11 cellular contexts compared by ENCODE assay signal in the genomic region with DNA sequence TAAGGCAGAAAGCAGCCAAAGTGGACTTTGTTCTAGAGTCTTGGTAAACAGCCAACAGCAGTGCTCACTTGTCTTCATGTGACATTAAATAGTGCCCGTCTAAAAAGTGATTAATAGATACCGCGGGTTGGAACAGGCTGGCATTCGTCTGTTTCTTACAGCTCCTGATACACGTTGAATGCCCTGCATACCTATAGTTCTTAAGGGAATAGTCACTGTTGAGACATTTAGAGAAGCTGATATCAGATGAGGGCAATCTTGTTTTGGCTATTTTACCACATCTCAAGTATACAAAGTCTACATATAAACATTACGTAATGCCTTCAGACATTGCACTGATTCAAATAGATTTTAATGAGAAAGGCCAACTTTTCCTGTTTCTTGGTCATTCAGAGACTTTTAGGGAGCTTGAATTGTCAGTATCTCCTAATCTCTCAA.
DNase-seq lines count a peak whose midpoint lies in the region; ATAC-seq, FAIRE-seq and TF ChIP-seq lines count a peak whose summit lies in the region.
"Had no signal": no experiment of that assay in that cellular context is flagged by ENCODE, and none has a peak within 500 bp of the region (broad histone marks: within the 10 kb centered on the region; RNA-seq: fewer than 3 reads in every experiment).

No MANE protein-coding gene starts in this region.

- POLR2A ChIA-PET in HepG2 (lab: Yijun Ruan, JAX): no interaction called here

- BruUV-seq in HepG2 (replicated peaks; lab: Mats Ljungman, UMichigan): no TSS peak

- TF ChIP-seq EP300 in HepG2 (IDR thresholded peaks at IDR 0.05; ENCODE audit: low read depth in 2 of 2, low read length in 2 of 2): no peak
- TF ChIP-seq EP300 in HepG2 (CRISPR knock-in tag; IDR thresholded peaks at IDR 0.05; ENCODE audit: borderline replicate concordance): no peak

- H3K4me2 ChIP-seq in HepG2 (ENCODE audit: low read depth, low read length): no peak overlapping the region

- FAIRE-seq in HepG2 (lab: Jason Lieb, UNC): no peak
- FAIRE-seq in GM19239 (lab: Jason Lieb, UNC): no peak

- no peaks in the 10 kb centered on the region for H3K27me3 ChIP-seq in HUES48 (ENCODE audit: control insufficient read depth, insufficient read depth, low read length)
- no peaks in the 10 kb centered on the region; a peak in 1 of 5 replicates for H3K27me3 ChIP-seq in HepG2 (ENCODE audit: control insufficient read depth in 1 of 2, insufficient read depth in 2 of 2, low read length in 2 of 2)
- H3K27me3 ChIP-seq in thyroid gland: no peaks in the 10 kb centered on the region

- intact Hi-C loops in HepG2 (cut with micrococcal nuclease; ENCODE audit: unreplicated experiment): no loop called here
- intact Hi-C loops in thyroid gland (cut with DNase I): no loop called here

- peak; percentile 23 to 59 for DNase-seq in cardiac fibroblast (ENCODE audit: low read depth in 2 of 2)
- no peak for DNase-seq in HepG2 (ENCODE audit: low spot score)
- DNase-seq in NCI-H1436 treated with DMSO at 0.1 percent for 48 hours (lab: John Stamatoyannopoulos, UW): no peak
- DNase-seq in GM19239 (ENCODE audit: insufficient read length, low spot score): no peak
- no peak for DNase-seq in thyroid gland
- DNase-seq: activated CD8-positive, alpha-beta memory T cell treated with anti-CD3 and anti-CD28 coated beads, Interleukin-2, amount 10 ng/mL, durations not matched to agents 7 days and 5 days; AML-193; NCI-H2081 had no signal

- H3K4me3 ChIP-seq in HUES48 (ENCODE audit: low read depth, low read length) (no peak overlapping the region), cardiac fibroblast (replicated peaks in 1 of 2; ENCODE audit: low read depth in 2 of 2, low read length in 2 of 2) (no peak overlapping the region), HepG2 (replicated peaks in 1 of 3; ENCODE audit: insufficient read depth in 1 of 3, low read depth in 2 of 3, low read length in 3 of 3) (no peak overlapping the region), thyroid gland (replicated peaks in 1 of 3) (no peak overlapping the region)

- no peak for TF ChIP-seq CTCF in 22Rv1 (IDR thresholded peaks at IDR 0.05)
- no peak for TF ChIP-seq CTCF in cardiac fibroblast (IDR thresholded peaks at IDR 0.05; ENCODE audit: low read depth, low read length)
- no peak for TF ChIP-seq CTCF in HepG2 (CRISPR knock-in tag; IDR thresholded peaks at IDR 0.05)
- no peak for TF ChIP-seq CTCF in thyroid gland (IDR thresholded peaks at IDR 0.05)

- ATAC-seq in HepG2 (no peak), GM18867 (IDR thresholded peaks at IDR 0.05; ENCODE audit: unreplicated experiment) (no peak)
- ATAC-seq: activated CD8-positive, alpha-beta memory T cell treated with anti-CD3 and anti-CD28 coated beads, Interleukin-2, amount 10 ng/mL, durations not matched to agents 7 days and 5 days had no signal

- H3K9me3 ChIP-seq in HUES48 (ENCODE audit: control insufficient read depth, insufficient read depth, low read length) (no peaks in the 10 kb centered on the region), HepG2 (ENCODE audit: low read length) (no peaks in the 10 kb centered on the region), thyroid gland (no peaks in the 10 kb centered on the region)

- H4K20me1 ChIP-seq in HepG2 (ENCODE audit: insufficient read depth, low read length): no peaks in the 10 kb centered on the region

- CTCF ChIA-PET in HepG2 (lab: Yijun Ruan, JAX; ENCODE audit: low intra/inter-chr PET ratio, low total read pairs): no interaction called here

- in situ Hi-C loops in HepG2 (cut with HindIII; ENCODE audit: extremely low pct_ligation_motif_present, low pct_unique_long_range_greater_than_20kb): no loop called here

- no peak for TF ChIP-seq RAD21 in HepG2 (CRISPR knock-in tag; IDR thresholded peaks at IDR 0.05)

- TF ChIP-seq POLR2A in HepG2 (IDR thresholded peaks at IDR 0.05; ENCODE audit: insufficient read depth in 1 of 2, low read depth in 2 of 2, low read length in 2 of 2): no peak
- no peak for TF ChIP-seq POLR2A in thyroid gland (IDR thresholded peaks at IDR 0.05)

- H3K36me3 ChIP-seq in HUES48 (ENCODE audit: control insufficient read depth, insufficient read depth, low read length): no peaks in the 10 kb centered on the region
- no peaks in the 10 kb centered on the region for H3K36me3 ChIP-seq in HepG2 (replicated peaks in 1 of 2; ENCODE audit: control insufficient read depth in 1 of 2, insufficient read depth in 2 of 2, low read length in 2 of 2)
- no peaks in the 10 kb centered on the region for H3K36me3 ChIP-seq in thyroid gland

- peak overlapping the region; percentile 8; the same call in 1 of the 2 replicates for H3K27ac ChIP-seq in 22Rv1
- H3K27ac ChIP-seq in HUES48 (ENCODE audit: low read depth, low read length): peak overlapping the region; percentile 88
- no peak overlapping the region for H3K27ac ChIP-seq in HepG2 (ENCODE audit: extremely low read length, insufficient read depth, low read length)
- H3K27ac ChIP-seq in thyroid gland: no peak overlapping the region

- H3K9ac ChIP-seq in HUES48 (ENCODE audit: low read depth, low read length): no peak overlapping the region
- no peak overlapping the region for H3K9ac ChIP-seq in HepG2 (ENCODE audit: insufficient read depth, low read depth, low read length)

- H3K4me1 ChIP-seq in HUES48 (ENCODE audit: control insufficient read depth, insufficient read depth, low read length) (peaks cover 72% of the 10 kb centered on the region), HepG2 (ENCODE audit: insufficient read depth, low read length) (peaks cover 2% of the 10 kb centered on the region), thyroid gland (no peaks in the 10 kb centered on the region)

- no peak overlapping the region for H2AFZ ChIP-seq in HepG2 (ENCODE audit: low read length)

- WGBS in HepG2 (ENCODE audit: low lambda C conversion rate): 64% methylated on average over 6 of the region's 6 CpGs
- WGBS in thyroid gland, 2 donors: 64 to 68% methylated on average over 6 of the region's 6 CpGs

- no peaks in the 10 kb centered on the region for H3K79me2 ChIP-seq in HepG2 (ENCODE audit: insufficient read depth, low read length)

TF ChIP-seq in HepG2, 621 proteins besides CTCF, POLR2A, EP300 and RAD21:
- TF ChIP-seq FOSL2 (CRISPR knock-in tag; IDR thresholded peaks at IDR 0.05): no peak
- no peak for TF ChIP-seq KLF16 (CRISPR knock-in tag; IDR thresholded peaks at IDR 0.05)
- peak; percentile 70; the same call in 1 of the 2 replicates for TF ChIP-seq CEBPB (IDR thresholded peaks at IDR 0.05; ENCODE audit: borderline replicate concordance, low read depth, low read length)
- TF ChIP-seq NCOR1 (IDR thresholded peaks at IDR 0.05; ENCODE audit: borderline replicate concordance, low read length): no peak

Comparison
In these comparisons a context has a peak if more than half of its experiments do, and no peak if none do; other contexts are left out.
1. H3K27ac ChIP-seq: peak in 22Rv1 (single experiment) and HUES48 (single experiment); none in HepG2 (single experiment) and thyroid gland (0 of 3).
2. DNase-seq: peak in cardiac fibroblast (2 of 2); none in HepG2 (single experiment), NCI-H1436 treated with DMSO at 0.1 percent for 48 hours (single experiment), GM19239 (single experiment) and thyroid gland (0 of 2).